ENCODE assay signal across 16 cellular contexts in genomic region chr1:23453455-23454000, GRCh38. TPM values are rescaled to one million over a fixed set of nuclear protein-coding genes. Genes with fewer than 3 reads are reported as not detected.
"Had no signal": no experiment of that assay in that cellular context is flagged by ENCODE, and none has a peak within 500 bp of the region (broad histone marks: within the 10 kb centered on the region; RNA-seq: fewer than 3 reads in every experiment).

No MANE protein-coding gene starts in this region.

- H3K9me3 ChIP-seq: transverse colon had no signal

- H3K27ac Mint-ChIP-seq: activated CD4-positive, alpha-beta T cell treated with anti-CD3 and anti-CD28 coated beads, Interleukin-2, amount 10 ng/mL, durations not matched to agents 24 days and 14 days; activated CD8-positive, alpha-beta T cell treated with anti-CD3 and anti-CD28 coated beads for 36 hours; activated naive CD4-positive, alpha-beta T cell treated with anti-CD3 and anti-CD28 coated beads for 36 hours; activated naive CD8-positive, alpha-beta T cell treated with anti-CD3 and anti-CD28 coated beads, Interleukin-2, amount 50 U/mL, for 24 hours; T-helper 2 cell treated with Interferon-gamma antibody and Interleukin-4, amounts not matched to agents 5 μg/mL and 100 μg/mL, for 36 hours had no signal

- DNase-seq: activated CD4-positive, alpha-beta T cell treated with anti-CD3 and anti-CD28 coated beads, Interleukin-2, amount 10 ng/mL, durations not matched to agents 24 days and 14 days; activated CD4-positive, CD25-positive, alpha-beta regulatory T cell; activated CD8-positive, alpha-beta T cell treated with anti-CD3 and anti-CD28 coated beads for 36 hours; activated naive CD4-positive, alpha-beta T cell treated with anti-CD3 and anti-CD28 coated beads for 36 hours; activated naive CD8-positive, alpha-beta T cell treated with anti-CD3 and anti-CD28 coated beads, Interleukin-2, amount 50 U/mL, for 24 hours; activated T-cell treated with anti-CD3 and anti-CD28 coated beads, Interleukin-2, amount 50 U/mL, for 4 hours; aorta; cortex of kidney; occipital lobe; stimulated activated naive CD8-positive, alpha-beta T cell treated with anti-CD3 and anti-CD28 coated beads, Interleukin-15, Interleukin-2, amounts not matched to agents 100 U/mL and 50 U/mL, for 24 hours; substantia nigra; SW 1271; transverse colon had no signal

- ATAC-seq: activated CD8-positive, alpha-beta T cell treated with anti-CD3 and anti-CD28 coated beads for 36 hours; activated naive CD8-positive, alpha-beta T cell treated with anti-CD3 and anti-CD28 coated beads, Interleukin-2, amount 50 U/mL, for 24 hours; activated T-cell treated with anti-CD3 and anti-CD28 coated beads, Interleukin-2, amount 50 U/mL, for 4 hours; esophagus mucosa; stimulated activated naive CD8-positive, alpha-beta T cell treated with anti-CD3 and anti-CD28 coated beads, Interleukin-15, Interleukin-2, amounts not matched to agents 100 U/mL and 50 U/mL, for 24 hours had no signal

- H3K4me3 ChIP-seq: transverse colon had no signal

- H3K36me3 ChIP-seq: transverse colon had no signal

- H3K4me3 Mint-ChIP-seq: activated CD4-positive, alpha-beta T cell treated with anti-CD3 and anti-CD28 coated beads, Interleukin-2, amount 10 ng/mL, durations not matched to agents 24 days and 14 days; activated CD8-positive, alpha-beta T cell treated with anti-CD3 and anti-CD28 coated beads for 36 hours; activated naive CD4-positive, alpha-beta T cell treated with anti-CD3 and anti-CD28 coated beads for 36 hours; activated naive CD8-positive, alpha-beta T cell treated with anti-CD3 and anti-CD28 coated beads, Interleukin-2, amount 50 U/mL, for 24 hours; activated T-cell treated with anti-CD3 and anti-CD28 coated beads, Interleukin-2, amount 50 U/mL, for 4 hours; T-helper 2 cell treated with Interferon-gamma antibody and Interleukin-4, amounts not matched to agents 5 μg/mL and 100 μg/mL, for 36 hours had no signal

- H3K9me3 Mint-ChIP-seq: activated CD4-positive, alpha-beta T cell treated with anti-CD3 and anti-CD28 coated beads, Interleukin-2, amount 10 ng/mL, durations not matched to agents 24 days and 14 days; activated CD8-positive, alpha-beta T cell treated with anti-CD3 and anti-CD28 coated beads for 36 hours; activated naive CD4-positive, alpha-beta T cell treated with anti-CD3 and anti-CD28 coated beads for 36 hours; activated naive CD8-positive, alpha-beta T cell treated with anti-CD3 and anti-CD28 coated beads, Interleukin-2, amount 50 U/mL, for 24 hours; activated T-cell treated with anti-CD3 and anti-CD28 coated beads, Interleukin-2, amount 50 U/mL, for 4 hours; T-helper 2 cell treated with Interferon-gamma antibody and Interleukin-4, amounts not matched to agents 5 μg/mL and 100 μg/mL, for 36 hours had no signal

- H3K27me3 Mint-ChIP-seq: activated CD8-positive, alpha-beta T cell treated with anti-CD3 and anti-CD28 coated beads for 36 hours had no signal

- H3K27me3 ChIP-seq: transverse colon had no signal

RNA-seq across cellular contexts. Expression of gene TCEA3, which starts 29.0 kb away (rescaled TPM):
- polyA plus RNA-seq: neural cell had no signal
